In genomic region chr14:64338616-64339316, GRCh38 we compare ENCODE assay signal across 8 cellular contexts. TPM values are rescaled to one million over a fixed set of nuclear protein-coding genes. Genes with fewer than 3 reads are reported as not detected.
DNase-seq lines count a peak whose midpoint lies in the region; ATAC-seq, FAIRE-seq and TF ChIP-seq lines count a peak whose summit lies in the region.

No MANE protein-coding gene starts in this region.

- no peaks in the 10 kb centered on the region for H3K9me3 ChIP-seq in adrenal gland (replicated peaks in 1 of 3)
- peaks cover 0 to 17% (median 11%) of the 10 kb centered on the region in 12 donors for H3K9me3 ChIP-seq in heart left ventricle

- intact Hi-C loops in adrenal gland (cut with DNase I): no loop called here
- intact Hi-C loops in heart left ventricle (cut with DNase I): loop anchor here in 2 of 10 donors (2.0 to 5.0 kb wide), 3 partner anchors 48 to 139 kb away; partner anchors contain the start of gene MTHFD1 (in 1 of the 2)

- peaks cover 0 to 7% of the 10 kb centered on the region in 2 donors for H3K4me1 ChIP-seq in adrenal gland (replicated peaks in 1 of 2)
- H3K4me1 ChIP-seq in heart left ventricle: peaks cover 0 to 17% (median 7%) of the 10 kb centered on the region in 12 donors

- H3K4me3 Mint-ChIP-seq in type B pancreatic cell: peak overlapping the region; percentile 92

- H3K27me3 Mint-ChIP-seq in type B pancreatic cell: no peaks in the 10 kb centered on the region

- H3K27ac ChIP-seq in adrenal gland: peak overlapping the region in 4 of 5 donors; percentile 44 to 91 (median 68)
- peak overlapping the region in 11 of 12 donors; percentile 69 to 89 (median 80) for H3K27ac ChIP-seq in heart left ventricle

- DNase-seq in GM12892 (ENCODE audit: insufficient read length): peak; percentile 91
- DNase-seq in NCI-H1436 (lab: John Stamatoyannopoulos, UW): peak; percentile 98
- peak; percentile 98 for DNase-seq in SW480 (ENCODE audit: low spot score)
- peak; percentile 94 to 99 (median 97) for DNase-seq in adrenal gland
- DNase-seq in heart left ventricle: peak; percentile 95 to 97 (median 95)
- peak; percentile 97 for DNase-seq in pons (ENCODE audit: low spot score)
- DNase-seq in type B pancreatic cell (ENCODE audit: extremely low spot score, unreplicated experiment): peak; percentile 91

- no peak; the same call in 1 of the 2 replicates for TF ChIP-seq POLR2A in GM12892 (IDR thresholded peaks at IDR 0.05; ENCODE audit: low read depth, low read length)
- peak in 1 of 2 donors; percentile 72 for TF ChIP-seq POLR2A in adrenal gland (IDR thresholded peaks at IDR 0.05)
- TF ChIP-seq POLR2A in heart left ventricle (IDR thresholded peaks at IDR 0.05): peak in 1 of 2 donors; percentile 74

- ATAC-seq in HG02840 (IDR thresholded peaks at IDR 0.05; ENCODE audit: low FRiP score, unreplicated experiment) (peak; percentile 95), heart left ventricle (peak; percentile 90 to 97 (median 96))

- 1 to 3% (median 1%) methylated on average over 21 to 49 of the region's 49 CpGs for WGBS in adrenal gland, 4 donors
- whole genome bisulfite sequencing in heart left ventricle, 4 donors: 1 to 4% (median 2%) methylated on average over 37 to 48 of the region's 49 CpGs

- H3K36me3 Mint-ChIP-seq in type B pancreatic cell: peaks cover 4% of the 10 kb centered on the region

- no peaks in the 10 kb centered on the region for H3K27me3 ChIP-seq in adrenal gland
- no peaks in the 10 kb centered on the region for H3K27me3 ChIP-seq in heart left ventricle

- H3K4me3 ChIP-seq in adrenal gland (peak overlapping the region in 3 of 4 donors; percentile 44 to 66 (median 59)), heart left ventricle (peak overlapping the region; percentile 49 to 98 (median 81))

- H3K36me3 ChIP-seq in adrenal gland (replicated peaks in 1 of 2) (no peaks in the 10 kb centered on the region), heart left ventricle (no peaks in the 10 kb centered on the region)

- TF ChIP-seq CTCF in adrenal gland (IDR thresholded peaks at IDR 0.05) (no peak), heart left ventricle (IDR thresholded peaks at IDR 0.05) (no peak), type B pancreatic cell (conservative IDR thresholded peaks at IDR 0.05) (no peak)

- H3K9me3 Mint-ChIP-seq in type B pancreatic cell: peaks cover 9% of the 10 kb centered on the region

- peaks cover 25% of the 10 kb centered on the region for H3K4me1 Mint-ChIP-seq in type B pancreatic cell (ENCODE audit: unreplicated experiment)

- peak; percentile 98 for FAIRE-seq in GM12892 (lab: Jason Lieb, UNC)

- H3K27ac Mint-ChIP-seq in type B pancreatic cell: peak overlapping the region; percentile 95

RNA-seq across cellular contexts. Expression of gene ESR2, which starts 44.6 kb away (rescaled TPM):
- polyA plus RNA-seq in GM12892 (2012; ENCODE audit: missing spikeins): 0.66 TPM
- total RNA-seq in adrenal gland (10 to 100 TPM in 7 of 8 donors, 1 to 10 TPM in 1; 5.2 to 36.0 (median 24.7) TPM), heart left ventricle (1 to 10 TPM in 3 of 9 donors, under 1 TPM in 6; 0.16 to 1.7 (median 0.67) TPM), type B pancreatic cell (ENCODE audit: low replicate concordance) (0.19 and 0.53 TPM in 2 replicates)
- polyA plus RNA-seq in adrenal gland (1 to 10 TPM; 3.0 to 6.1 (median 5.0) TPM), heart left ventricle (under 1 TPM; 0.15 to 0.40 TPM)

RNA-seq across cellular contexts. Expression of gene MTHFD1, which starts 49.4 kb away (rescaled TPM):
- 165 TPM for polyA plus RNA-seq in GM12892 (2012; ENCODE audit: missing spikeins)
- total RNA-seq in adrenal gland: 10 to 100 TPM; 14.9 to 66.4 (median 42.8) TPM
- 10 to 100 TPM; 32.8 to 59.2 (median 39.9) TPM for polyA plus RNA-seq in adrenal gland
- 10 to 100 TPM; 39.0 to 72.1 (median 60.4) TPM for total RNA-seq in heart left ventricle
- polyA plus RNA-seq in heart left ventricle: 10 to 100 TPM; 45.3 to 50.8 TPM
- total RNA-seq in type B pancreatic cell (ENCODE audit: low replicate concordance): 55.9 and 108 TPM in 2 replicates

Comparison
In these comparisons a context has a peak if more than half of its experiments do, and no peak if none do; other contexts are left out.
1. Peak in every context shown above with its lines: DNase-seq, ATAC-seq, H3K4me3 ChIP-seq and H3K27ac ChIP-seq.